ENCODE assay signal across 1 cellular context in the genomic region with DNA sequence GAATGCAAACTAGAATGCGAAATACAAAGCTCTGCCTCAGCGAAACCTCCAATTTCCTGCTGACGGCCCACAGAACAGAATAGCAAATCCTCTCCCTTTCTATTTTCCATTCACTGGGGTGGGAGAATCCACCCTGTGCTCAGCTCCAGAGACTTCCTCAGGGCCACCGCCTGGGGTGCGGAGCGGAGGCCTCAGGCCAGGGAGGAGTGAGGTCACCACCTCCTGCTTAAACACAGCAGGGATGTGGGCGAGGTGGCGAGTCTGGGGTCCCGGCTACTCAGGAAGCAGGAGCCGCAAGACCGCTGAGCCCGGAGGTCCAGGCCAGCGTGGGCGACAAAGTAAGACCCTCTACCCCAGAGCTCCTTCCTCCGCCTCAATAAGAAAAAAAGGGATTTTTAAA.
TF ChIP-seq lines count a peak whose summit lies in the region.

No MANE protein-coding gene starts in this region.

TF ChIP-seq in K562, 482 proteins besides CTCF, POLR2A, EP300 and RAD21 (continued from another document):
- TF ChIP-seq, protein P1, sequence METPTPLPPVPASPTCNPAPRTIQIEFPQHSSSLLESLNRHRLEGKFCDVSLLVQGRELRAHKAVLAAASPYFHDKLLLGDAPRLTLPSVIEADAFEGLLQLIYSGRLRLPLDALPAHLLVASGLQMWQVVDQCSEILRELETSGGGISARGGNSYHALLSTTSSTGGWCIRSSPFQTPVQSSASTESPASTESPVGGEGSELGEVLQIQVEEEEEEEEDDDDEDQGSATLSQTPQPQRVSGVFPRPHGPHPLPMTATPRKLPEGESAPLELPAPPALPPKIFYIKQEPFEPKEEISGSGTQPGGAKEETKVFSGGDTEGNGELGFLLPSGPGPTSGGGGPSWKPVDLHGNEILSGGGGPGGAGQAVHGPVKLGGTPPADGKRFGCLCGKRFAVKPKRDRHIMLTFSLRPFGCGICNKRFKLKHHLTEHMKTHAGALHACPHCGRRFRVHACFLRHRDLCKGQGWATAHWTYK (CRISPR knock-in tag; IDR thresholded peaks at IDR 0.05) = no peak
- TF ChIP-seq ZNF696 (CRISPR knock-in tag; conservative IDR thresholded peaks at IDR 0.05) (no peak), KLF1 (tag; IDR thresholded peaks at IDR 0.05) (no peak), CHD4 (IDR thresholded peaks at IDR 0.05; ENCODE audit: insufficient read depth, insufficient replicate concordance, low read depth, low read length, poor library complexity, severe bottlenecking) (no peak), FIP1L1 (IDR thresholded peaks at IDR 0.05; ENCODE audit: low read depth, low read length, poor library complexity, severe bottlenecking) (no peak), ZNF780A (CRISPR knock-in tag; IDR thresholded peaks at IDR 0.05) (no peak), HCFC1 (IDR thresholded peaks at IDR 0.05; ENCODE audit: low read depth, low read length) (no peak), ZNF830 (CRISPR knock-in tag; IDR thresholded peaks at IDR 0.05) (no peak), HMG20A (CRISPR knock-in tag; conservative IDR thresholded peaks at IDR 0.05) (no peak), ZNF583 (CRISPR knock-in tag; IDR thresholded peaks at IDR 0.05) (no peak), ZNF140 (CRISPR knock-in tag; IDR thresholded peaks at IDR 0.05) (no peak), HDAC1 (IDR thresholded peaks at IDR 0.05) (no peak), STAT5B (CRISPR knock-in tag; IDR thresholded peaks at IDR 0.05) (no peak), RAD51 (IDR thresholded peaks at IDR 0.05; ENCODE audit: borderline replicate concordance, low read depth) (no peak), TEAD2 (tag; IDR thresholded peaks at IDR 0.05) (no peak), KHSRP (IDR thresholded peaks at IDR 0.05) (no peak)
- TF ChIP-seq, protein P2, sequence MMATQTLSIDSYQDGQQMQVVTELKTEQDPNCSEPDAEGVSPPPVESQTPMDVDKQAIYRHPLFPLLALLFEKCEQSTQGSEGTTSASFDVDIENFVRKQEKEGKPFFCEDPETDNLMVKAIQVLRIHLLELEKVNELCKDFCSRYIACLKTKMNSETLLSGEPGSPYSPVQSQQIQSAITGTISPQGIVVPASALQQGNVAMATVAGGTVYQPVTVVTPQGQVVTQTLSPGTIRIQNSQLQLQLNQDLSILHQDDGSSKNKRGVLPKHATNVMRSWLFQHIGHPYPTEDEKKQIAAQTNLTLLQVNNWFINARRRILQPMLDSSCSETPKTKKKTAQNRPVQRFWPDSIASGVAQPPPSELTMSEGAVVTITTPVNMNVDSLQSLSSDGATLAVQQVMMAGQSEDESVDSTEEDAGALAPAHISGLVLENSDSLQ (IDR thresholded peaks at IDR 0.05) = no peak
- TF ChIP-seq, protein P3, sequence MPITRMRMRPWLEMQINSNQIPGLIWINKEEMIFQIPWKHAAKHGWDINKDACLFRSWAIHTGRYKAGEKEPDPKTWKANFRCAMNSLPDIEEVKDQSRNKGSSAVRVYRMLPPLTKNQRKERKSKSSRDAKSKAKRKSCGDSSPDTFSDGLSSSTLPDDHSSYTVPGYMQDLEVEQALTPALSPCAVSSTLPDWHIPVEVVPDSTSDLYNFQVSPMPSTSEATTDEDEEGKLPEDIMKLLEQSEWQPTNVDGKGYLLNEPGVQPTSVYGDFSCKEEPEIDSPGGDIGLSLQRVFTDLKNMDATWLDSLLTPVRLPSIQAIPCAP (CRISPR knock-in tag; IDR thresholded peaks at IDR 0.05; ENCODE audit: borderline replicate concordance) = no peak
- TF ChIP-seq, protein P4, sequence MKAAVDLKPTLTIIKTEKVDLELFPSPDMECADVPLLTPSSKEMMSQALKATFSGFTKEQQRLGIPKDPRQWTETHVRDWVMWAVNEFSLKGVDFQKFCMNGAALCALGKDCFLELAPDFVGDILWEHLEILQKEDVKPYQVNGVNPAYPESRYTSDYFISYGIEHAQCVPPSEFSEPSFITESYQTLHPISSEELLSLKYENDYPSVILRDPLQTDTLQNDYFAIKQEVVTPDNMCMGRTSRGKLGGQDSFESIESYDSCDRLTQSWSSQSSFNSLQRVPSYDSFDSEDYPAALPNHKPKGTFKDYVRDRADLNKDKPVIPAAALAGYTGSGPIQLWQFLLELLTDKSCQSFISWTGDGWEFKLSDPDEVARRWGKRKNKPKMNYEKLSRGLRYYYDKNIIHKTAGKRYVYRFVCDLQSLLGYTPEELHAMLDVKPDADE (conservative IDR thresholded peaks at IDR 0.05; ENCODE audit: control insufficient read depth, low read depth, low read length) = no peak
